Comparison of ENCODE assay signal across 8 cellular contexts in genomic region chr14:75306917-75307699, GRCh38. TPM values are rescaled to one million over a fixed set of nuclear protein-coding genes. Genes with fewer than 3 reads are reported as not detected.
A peak's percentile ranks its signal among the peaks of the same experiment; 100 is the strongest.
DNase-seq lines count a peak whose midpoint lies in the region; ATAC-seq, FAIRE-seq and TF ChIP-seq lines count a peak whose summit lies in the region.

No MANE protein-coding gene starts in this region.

- H3K9ac ChIP-seq in fibroblast of lung (ENCODE audit: insufficient read depth, low read length) = no peak overlapping the region

- peak; percentile 38 to 51 for ATAC-seq in activated T-cell treated with anti-CD3 and anti-CD28 coated beads, Interleukin-2, amount 50 U/mL, for 4 hours

- H3K4me1 ChIP-seq in OCI-LY7 (ENCODE audit: insufficient read depth, low read length, poor library complexity, severe bottlenecking) = peaks cover 25% of the 10 kb centered on the region
- H3K4me1 ChIP-seq in fibroblast of lung (ENCODE audit: control insufficient read depth, extremely low read depth, insufficient read depth, low read length) = peaks cover 6% of the 10 kb centered on the region

- peak overlapping the region; percentile 58; the same call in 1 of the 2 replicates for H2AFZ ChIP-seq in OCI-LY7 (ENCODE audit: low read length)
- no peak overlapping the region for H2AFZ ChIP-seq in fibroblast of lung (ENCODE audit: low read length)

- POLR2A ChIA-PET in OCI-LY7 (lab: Charles Lee) = no interaction called here

- no peaks in the 10 kb centered on the region for H3K79me2 ChIP-seq in OCI-LY7 (ENCODE audit: insufficient read depth, low read depth, low read length)
- H3K79me2 ChIP-seq in fibroblast of lung (ENCODE audit: control insufficient read depth, insufficient read depth, low read length) = no peaks in the 10 kb centered on the region

- CTCF ChIA-PET in OCI-LY7 (lab: Charles Lee; ENCODE audit: unreplicated experiment) = interaction anchor here (1.1 kb wide), 1 partner anchor 147 kb away, joined by 4 read pairs; no protein-coding TSS in a partner anchor

- BruUV-seq in OCI-LY7 (replicated peaks; lab: Mats Ljungman, UMichigan) = no TSS peak

- H3K9me3 Mint-ChIP-seq in activated T-cell treated with anti-CD3 and anti-CD28 coated beads, Interleukin-2, amount 50 U/mL, for 4 hours = no peaks in the 10 kb centered on the region

- H3K9me3 ChIP-seq in OCI-LY7 (ENCODE audit: low read length) = no peaks in the 10 kb centered on the region
- H3K9me3 ChIP-seq in fibroblast of lung (ENCODE audit: control insufficient read depth, insufficient read depth, low read depth, low read length) = no peaks in the 10 kb centered on the region

- peak; percentile 95 for TF ChIP-seq CTCF in OCI-LY7 (conservative IDR thresholded peaks at IDR 0.05; ENCODE audit: low read length)
- TF ChIP-seq CTCF in fibroblast of lung (conservative IDR thresholded peaks at IDR 0.05 in 1 of 2, IDR thresholded peaks at IDR 0.05 in 1 of 2; ENCODE audit: low read depth in 1 of 2, low read length in 2 of 2) = peak; percentile 10 to 34

- FAIRE-seq in HTR-8/SVneo (lab: Jason Lieb, UNC) (peak; percentile 93), frontal cortex (lab: Jason Lieb, UNC) (no peak)

- H4K20me1 ChIP-seq in OCI-LY7 (ENCODE audit: insufficient read depth, low read length) = no peaks in the 10 kb centered on the region
- no peaks in the 10 kb centered on the region for H4K20me1 ChIP-seq in fibroblast of lung (ENCODE audit: control insufficient read depth, extremely low read depth, insufficient read depth, low read length)

- peaks cover 11% of the 10 kb centered on the region for H3K4me1 Mint-ChIP-seq in activated T-cell treated with anti-CD3 and anti-CD28 coated beads, Interleukin-2, amount 50 U/mL, for 4 hours (ENCODE audit: low read depth)

- no peaks in the 10 kb centered on the region for H3K36me3 ChIP-seq in OCI-LY7 (ENCODE audit: insufficient read depth, low read length)
- no peaks in the 10 kb centered on the region for H3K36me3 ChIP-seq in fibroblast of lung (ENCODE audit: control insufficient read depth, insufficient read depth, low read length)

- H3K4me3 ChIP-seq in OCI-LY7 (ENCODE audit: low read depth, low read length, poor library complexity, severe bottlenecking) = no peak overlapping the region
- no peak overlapping the region for H3K4me3 ChIP-seq in fibroblast of lung (replicated peaks in 1 of 4; ENCODE audit: control extremely low read depth in 1 of 4, insufficient read depth in 1 of 4, low read depth in 3 of 4, low read length in 4 of 4)

- H3K4me2 ChIP-seq in OCI-LY7 (ENCODE audit: low read length) = peak overlapping the region; percentile 33
- no peak overlapping the region for H3K4me2 ChIP-seq in fibroblast of lung (ENCODE audit: extremely low read depth, insufficient read depth, low read length)

- H3K27me3 ChIP-seq in fibroblast of lung (ENCODE audit: control insufficient read depth, insufficient read depth, low read length) = no peaks in the 10 kb centered on the region

- no peaks in the 10 kb centered on the region for H3K27me3 Mint-ChIP-seq in activated T-cell treated with anti-CD3 and anti-CD28 coated beads, Interleukin-2, amount 50 U/mL, for 4 hours (ENCODE audit: low read depth)

- peak overlapping the region; percentile 19 for H3K27ac ChIP-seq in OCI-LY7 (ENCODE audit: low read depth, low read length, poor library complexity, severe bottlenecking)
- H3K27ac ChIP-seq in fibroblast of lung (ENCODE audit: insufficient read depth, low read length) = no peak overlapping the region

- no peak overlapping the region for H3K4me3 Mint-ChIP-seq in activated T-cell treated with anti-CD3 and anti-CD28 coated beads, Interleukin-2, amount 50 U/mL, for 4 hours

- DNase-seq in activated T-cell treated with anti-CD3 and anti-CD28 coated beads, Interleukin-2, amount 50 U/mL, for 4 hours = no peak
- DNase-seq in activated T-cell treated with anti-CD3 and anti-CD28 coated beads for 4 hours (no peak), HTR-8/SVneo (ENCODE audit: insufficient read length, low spot score) (peak; percentile 71), OCI-LY7 (ENCODE audit: low spot score) (peak; percentile 87), fibroblast of lung (ENCODE audit: low read depth in 2 of 2) (no peak), globus pallidus (ENCODE audit: low spot score) (no peak), frontal cortex (ENCODE audit: low spot score in 2 of 2) (no peak)
- no peak for DNase-seq in activated CD8-positive, alpha-beta memory T cell treated with anti-CD3 and anti-CD28 coated beads for 24 hours

- H3K9me2 ChIP-seq in OCI-LY7 (ENCODE audit: insufficient read depth, low read length) = no peaks in the 10 kb centered on the region

- H3K36me3 Mint-ChIP-seq in activated T-cell treated with anti-CD3 and anti-CD28 coated beads, Interleukin-2, amount 50 U/mL, for 4 hours (ENCODE audit: insufficient read depth) = no peaks in the 10 kb centered on the region

- intact Hi-C loops in OCI-LY7 (cut with micrococcal nuclease; ENCODE audit: unreplicated experiment) = loop anchor here (1.0 to 10.0 kb wide), 7 partner anchors 130 to 442 kb away; partner anchors contain the start of genes ACYP1 and ZC2HC1C

RNA-seq across cellular contexts. Expression of gene FOS, which starts 28.5 kb away (rescaled TPM):
- 10 to 100 TPM; 16.8 to 19.5 (median 18.1) TPM for total RNA-seq in activated T-cell treated with anti-CD3 and anti-CD28 coated beads, Interleukin-2, amount 50 U/mL, for 4 hours
- 12.4 and 16.9 TPM in 2 replicates for total RNA-seq in OCI-LY7 (2014; rRNA removed; shearing (Covaris generic))
- total RNA-seq in OCI-LY7 (2022) (3.3 and 4.6 TPM in 2 replicates), fibroblast of lung (71.4 and 178 TPM in 2 replicates), frontal cortex (15.1 TPM)
- polyA plus RNA-seq in fibroblast of lung = 24.6 and 347 TPM in 2 replicates
- polyA plus RNA-seq in fibroblast of lung (2012) = 20.7 and 373 TPM in 2 replicates
- 80.6 and 399 TPM in 2 replicates for polyA minus RNA-seq in fibroblast of lung (ENCODE audit: low replicate concordance)

Comparison
In these comparisons a context has a peak if more than half of its experiments do, and no peak if none do; other contexts are left out.
1. DNase-seq: peak in HTR-8/SVneo (single experiment) and OCI-LY7 (single experiment); none in activated T-cell treated with anti-CD3 and anti-CD28 coated beads, Interleukin-2, amount 50 U/mL, for 4 hours (single experiment), activated T-cell treated with anti-CD3 and anti-CD28 coated beads for 4 hours (single experiment), fibroblast of lung (0 of 2), globus pallidus (single experiment), frontal cortex (0 of 2) and activated CD8-positive, alpha-beta memory T cell treated with anti-CD3 and anti-CD28 coated beads for 24 hours (single experiment).